ENCODE assay signal across 18 cellular contexts in genomic region chr7:110964770-110965169, GRCh38.
"Had no signal": no experiment of that assay in that cellular context is flagged by ENCODE, and none has a peak within 500 bp of the region (broad histone marks: within the 10 kb centered on the region; RNA-seq: fewer than 3 reads in every experiment).

No MANE protein-coding gene starts in this region.

- H3K27ac Mint-ChIP-seq: activated CD4-positive, alpha-beta memory T cell treated with anti-CD3 and anti-CD28 coated beads for 36 hours; activated CD4-positive, alpha-beta T cell treated with anti-CD3 and anti-CD28 coated beads for 36 hours; stimulated activated naive B cell treated with anti-CD40 and anti-IgM and Interleukin-4, amounts not matched to agents 10 μg/mL and 1 μg/mL and 100 μg/mL, for 72 hours had no signal

- DNase-seq: activated CD4-positive, alpha-beta memory T cell treated with anti-CD3 and anti-CD28 coated beads for 36 hours; activated CD4-positive, alpha-beta T cell treated with anti-CD3 and anti-CD28 coated beads for 36 hours; activated CD8-positive, alpha-beta memory T cell treated with anti-CD3 and anti-CD28 coated beads, Interleukin-2, amount 50 U/mL, for 48 hours; activated gamma-delta T cell treated with Interleukin-2 at 50 U/mL for 16 hours; caudate nucleus; colonic mucosa; effector CD4-positive, alpha-beta T cell; esophagus squamous epithelium; hippocampal formation; kidney; left lung; mammary epithelial cell; retina; stimulated activated CD4-positive, alpha-beta T cell treated with anti-CD3 and anti-CD28 coated beads, Interleukin-2, amount 100 ng/mL, for 48 hours; stimulated activated naive B cell treated with anti-CD40 and anti-IgM and Interleukin-4, amounts not matched to agents 10 μg/mL and 1 μg/mL and 100 μg/mL, for 72 hours; transverse colon had no signal

- H3K4me1 Mint-ChIP-seq: activated CD4-positive, alpha-beta T cell treated with anti-CD3 and anti-CD28 coated beads for 36 hours; stimulated activated naive B cell treated with anti-CD40 and anti-IgM and Interleukin-4, amounts not matched to agents 10 μg/mL and 1 μg/mL and 100 μg/mL, for 72 hours had no signal

- H3K4me3 ChIP-seq: colonic mucosa, esophagus squamous epithelium, left lung, transverse colon, vagina had no signal

- H3K4me1 ChIP-seq: colonic mucosa, esophagus squamous epithelium, left lung, transverse colon, vagina had no signal

- H3K36me3 ChIP-seq: colonic mucosa, esophagus squamous epithelium, left lung, neutrophil, transverse colon, vagina had no signal

- H3K27me3 ChIP-seq: colonic mucosa, esophagus squamous epithelium, left lung, neutrophil, transverse colon, vagina had no signal

- H3K9me3 Mint-ChIP-seq: activated CD4-positive, alpha-beta memory T cell treated with anti-CD3 and anti-CD28 coated beads for 36 hours; stimulated activated naive B cell treated with anti-CD40 and anti-IgM and Interleukin-4, amounts not matched to agents 10 μg/mL and 1 μg/mL and 100 μg/mL, for 72 hours had no signal

- H3K4me3 Mint-ChIP-seq: activated CD4-positive, alpha-beta memory T cell treated with anti-CD3 and anti-CD28 coated beads for 36 hours; activated CD4-positive, alpha-beta T cell treated with anti-CD3 and anti-CD28 coated beads for 36 hours; stimulated activated naive B cell treated with anti-CD40 and anti-IgM and Interleukin-4, amounts not matched to agents 10 μg/mL and 1 μg/mL and 100 μg/mL, for 72 hours had no signal

- H3K36me3 Mint-ChIP-seq: activated CD4-positive, alpha-beta memory T cell treated with anti-CD3 and anti-CD28 coated beads for 36 hours; stimulated activated naive B cell treated with anti-CD40 and anti-IgM and Interleukin-4, amounts not matched to agents 10 μg/mL and 1 μg/mL and 100 μg/mL, for 72 hours had no signal

- ATAC-seq: activated CD4-positive, alpha-beta T cell treated with anti-CD3 and anti-CD28 coated beads for 36 hours; left lung; stimulated activated naive B cell treated with anti-CD40 and anti-IgM and Interleukin-4, amounts not matched to agents 10 μg/mL and 1 μg/mL and 100 μg/mL, for 72 hours had no signal

- H3K27ac ChIP-seq: colonic mucosa, esophagus squamous epithelium, left lung, neutrophil, transverse colon, vagina had no signal

- H3K27me3 Mint-ChIP-seq: activated CD4-positive, alpha-beta memory T cell treated with anti-CD3 and anti-CD28 coated beads for 36 hours; activated CD4-positive, alpha-beta T cell treated with anti-CD3 and anti-CD28 coated beads for 36 hours; stimulated activated naive B cell treated with anti-CD40 and anti-IgM and Interleukin-4, amounts not matched to agents 10 μg/mL and 1 μg/mL and 100 μg/mL, for 72 hours had no signal

- H3K9me3 ChIP-seq: colonic mucosa, esophagus squamous epithelium, left lung, neutrophil, transverse colon, vagina had no signal
